Comparison of ENCODE assay signal across 20 cellular contexts in genomic region chr17:49749730-49750129, GRCh38. TPM values are rescaled to one million over a fixed set of nuclear protein-coding genes. Genes with fewer than 3 reads are reported as not detected.
DNase-seq lines count a peak whose midpoint lies in the region; ATAC-seq and TF ChIP-seq lines count a peak whose summit lies in the region.
"Had no signal": no experiment of that assay in that cellular context is flagged by ENCODE, and none has a peak within 500 bp of the region (broad histone marks: within the 10 kb centered on the region; RNA-seq: fewer than 3 reads in every experiment).

No MANE protein-coding gene starts in this region.

- H3K9me2 ChIP-seq in MM.1S (replicated peaks; ENCODE audit: insufficient read depth, low read length) = no peaks in the 10 kb centered on the region
- no peaks in the 10 kb centered on the region for H3K9me2 ChIP-seq in PC-9 (ENCODE audit: insufficient read depth)
- H3K9me2 ChIP-seq: SK-N-SH had no signal

- ATAC-seq in GM19467 (IDR thresholded peaks at IDR 0.05; ENCODE audit: unreplicated experiment) = no peak

- H3K4me1 Mint-ChIP-seq in activated T-cell treated with anti-CD3 and anti-CD28 coated beads, Interleukin-2, amount 50 U/mL, for 24 hours (ENCODE audit: low read depth) = peaks cover 85% of the 10 kb centered on the region
- peaks cover 77% of the 10 kb centered on the region for H3K4me1 Mint-ChIP-seq in activated naive CD8-positive, alpha-beta T cell treated with anti-CD3 and anti-CD28 coated beads for 36 hours

- peaks cover 39% of the 10 kb centered on the region for H3K4me1 ChIP-seq in MM.1S (ENCODE audit: low read length)
- peaks cover 59 to 100% (median 88%) of the 10 kb centered on the region in 6 donors for H3K4me1 ChIP-seq in spleen
- no peaks in the 10 kb centered on the region for H3K4me1 ChIP-seq in PC-9 (replicated peaks; ENCODE audit: insufficient read depth)
- H3K4me1 ChIP-seq: uterus had no signal

- BruUV-seq in PC-9 (replicated peaks; lab: Mats Ljungman, UMichigan) = no TSS peak

- H3K27me3 ChIP-seq in MM.1S (replicated peaks; ENCODE audit: insufficient read depth, low read length) (no peaks in the 10 kb centered on the region), spleen (replicated peaks in 1 of 7) (no peaks in the 10 kb centered on the region), PC-9 (ENCODE audit: insufficient read depth, low read depth) (no peaks in the 10 kb centered on the region)
- H3K27me3 ChIP-seq: esophagus muscularis mucosa, uterus had no signal

- H3K36me3 ChIP-seq in MM.1S (replicated peaks; ENCODE audit: insufficient read depth, low read length) (no peaks in the 10 kb centered on the region; the same call in 1 of the 2 replicates), spleen (peaks cover 0 to 16% (median 0%) of the 10 kb centered on the region in 6 donors), PC-9 (ENCODE audit: low read depth) (no peaks in the 10 kb centered on the region)
- H3K36me3 ChIP-seq: esophagus muscularis mucosa, uterus had no signal

- intact Hi-C loops in spleen (cut with DNase I; ENCODE audit: low total_unique reads) = no loop called here
- intact Hi-C loops in PC-9 (cut with micrococcal nuclease; ENCODE audit: unreplicated experiment) = no loop called here

- peaks cover 44% of the 10 kb centered on the region for H3F3A ChIP-seq in MM.1S (ENCODE audit: insufficient read depth, low read length)
- H3F3A ChIP-seq in PC-9 (ENCODE audit: insufficient read depth, low read depth) = no peaks in the 10 kb centered on the region

- H3K9me3 ChIP-seq in MM.1S (replicated peaks; ENCODE audit: insufficient read depth, low read length) = no peaks in the 10 kb centered on the region
- no peaks in the 10 kb centered on the region for H3K9me3 ChIP-seq in spleen
- no peaks in the 10 kb centered on the region for H3K9me3 ChIP-seq in PC-9 (ENCODE audit: insufficient read depth, low read depth)
- H3K9me3 ChIP-seq: esophagus muscularis mucosa, SK-N-SH, uterus had no signal

- DNase-seq in activated T-cell treated with anti-CD3 and anti-CD28 coated beads, Interleukin-2, amount 50 U/mL, for 24 hours = no peak
- no peak for DNase-seq in activated T-cell treated with anti-CD3 and anti-CD28 coated beads, Interleukin-2, amount 50 U/mL, for 48 hours
- DNase-seq in MM.1S = no peak
- DNase-seq in activated naive CD8-positive, alpha-beta T cell treated with anti-CD3 and anti-CD28 coated beads for 36 hours = no peak
- DNase-seq in spleen = no peak
- no peak for DNase-seq in PC-9
- DNase-seq in D341Med (ENCODE audit: low spot score) = no peak
- DNase-seq: anterior cingulate cortex; central memory CD4-positive, alpha-beta T cell; NCI-H187 treated with DMSO at 0.1 percent for 48 hours; RPMI8226; SK-N-SH; small intestine; stimulated activated CD4-positive, alpha-beta T cell treated with anti-CD3 and anti-CD28 coated beads, Interleukin-4, amount 100 ng/mL, for 1 hour; substantia nigra; uterus had no signal

- peak overlapping the region; percentile 92 for H3K4me2 ChIP-seq in MM.1S (ENCODE audit: low read depth, low read length)
- no peak overlapping the region for H3K4me2 ChIP-seq in PC-9
- H3K4me2 ChIP-seq: SK-N-SH had no signal

- H3K9me3 Mint-ChIP-seq in activated T-cell treated with anti-CD3 and anti-CD28 coated beads, Interleukin-2, amount 50 U/mL, for 24 hours = no peaks in the 10 kb centered on the region
- H3K9me3 Mint-ChIP-seq in activated naive CD8-positive, alpha-beta T cell treated with anti-CD3 and anti-CD28 coated beads for 36 hours = no peaks in the 10 kb centered on the region

- peaks cover 82% of the 10 kb centered on the region for H3K79me2 ChIP-seq in MM.1S (ENCODE audit: low read length)
- H3K79me2 ChIP-seq in PC-9 (ENCODE audit: low read depth) = no peaks in the 10 kb centered on the region

- H3K27ac ChIP-seq in MM.1S (ENCODE audit: low read length) = peak overlapping the region; percentile 96; the same call in 1 of the 2 replicates
- peak overlapping the region in 7 of 8 donors; percentile 14 to 95 (median 94) for H3K27ac ChIP-seq in spleen
- no peak overlapping the region for H3K27ac ChIP-seq in PC-9
- H3K27ac ChIP-seq: C4-2B, esophagus muscularis mucosa, HL-60, uterus had no signal

- no peak for TF ChIP-seq CTCF in MM.1S (IDR thresholded peaks at IDR 0.05; ENCODE audit: low read length)
- no peak for TF ChIP-seq CTCF in spleen (IDR thresholded peaks at IDR 0.05 in 8 of 11, conservative IDR thresholded peaks at IDR 0.05 in 3 of 11)
- TF ChIP-seq CTCF in PC-9 (conservative IDR thresholded peaks at IDR 0.05) = no peak

- H3K27ac Mint-ChIP-seq in activated T-cell treated with anti-CD3 and anti-CD28 coated beads, Interleukin-2, amount 50 U/mL, for 24 hours = peak overlapping the region; percentile 92
- H3K27ac Mint-ChIP-seq in activated naive CD8-positive, alpha-beta T cell treated with anti-CD3 and anti-CD28 coated beads for 36 hours = peak overlapping the region; percentile 97

- no peak overlapping the region for H3K9ac ChIP-seq in MM.1S (ENCODE audit: low read length)
- H3K9ac ChIP-seq: SK-N-SH had no signal

- CTCF ChIA-PET in PC-9 (lab: Charles Lee) = no interaction called here

- H3K4me3 Mint-ChIP-seq in activated T-cell treated with anti-CD3 and anti-CD28 coated beads, Interleukin-2, amount 50 U/mL, for 24 hours = no peak overlapping the region
- H3K4me3 Mint-ChIP-seq in activated naive CD8-positive, alpha-beta T cell treated with anti-CD3 and anti-CD28 coated beads for 36 hours = no peak overlapping the region

- H3K36me3 Mint-ChIP-seq in activated T-cell treated with anti-CD3 and anti-CD28 coated beads, Interleukin-2, amount 50 U/mL, for 24 hours (ENCODE audit: low read depth) = peaks cover 27% of the 10 kb centered on the region
- peaks cover 27% of the 10 kb centered on the region for H3K36me3 Mint-ChIP-seq in activated naive CD8-positive, alpha-beta T cell treated with anti-CD3 and anti-CD28 coated beads for 36 hours

- H3K4me3 ChIP-seq in MM.1S (ENCODE audit: low read length) (no peak overlapping the region), spleen (no peak overlapping the region), PC-9 (no peak overlapping the region)
- H3K4me3 ChIP-seq: esophagus muscularis mucosa, uterus had no signal

- TF ChIP-seq POLR2A in spleen (IDR thresholded peaks at IDR 0.05) = no peak

- H4K20me1 ChIP-seq in MM.1S (ENCODE audit: insufficient read depth, low read length) = no peaks in the 10 kb centered on the region
- no peaks in the 10 kb centered on the region for H4K20me1 ChIP-seq in PC-9 (ENCODE audit: insufficient read depth)

- POLR2A ChIA-PET in PC-9 (lab: Charles Lee; ENCODE audit: unreplicated experiment) = no interaction called here

- H2AFZ ChIP-seq in MM.1S (ENCODE audit: low read length) = no peak overlapping the region
- H2AFZ ChIP-seq in PC-9 = no peak overlapping the region

- 78 to 90% (median 82%) methylated on average over 3 of the region's 3 CpGs for WGBS in spleen, 5 donors

- no peaks in the 10 kb centered on the region for H3K27me3 Mint-ChIP-seq in activated T-cell treated with anti-CD3 and anti-CD28 coated beads, Interleukin-2, amount 50 U/mL, for 24 hours
- H3K27me3 Mint-ChIP-seq in activated naive CD8-positive, alpha-beta T cell treated with anti-CD3 and anti-CD28 coated beads for 36 hours = no peaks in the 10 kb centered on the region

RNA-seq across cellular contexts. Expression of gene FAM117A, which starts 14.2 kb away (rescaled TPM):
- 10 to 100 TPM; 16.2 to 16.4 TPM for total RNA-seq in activated naive CD8-positive, alpha-beta T cell treated with anti-CD3 and anti-CD28 coated beads for 36 hours
- total RNA-seq in spleen (10 to 100 TPM; 43.1 to 87.4 (median 47.8) TPM), PC-9 (2021) (12.7 and 15.0 TPM in 2 replicates)
- polyA plus RNA-seq in spleen = 10 to 100 TPM; 15.6 to 36.7 (median 17.5) TPM

RNA-seq across cellular contexts. Expression of gene KAT7, which starts 38.8 kb away (rescaled TPM):
- 10 to 100 TPM; 65.9 to 67.2 TPM for total RNA-seq in activated naive CD8-positive, alpha-beta T cell treated with anti-CD3 and anti-CD28 coated beads for 36 hours
- total RNA-seq in spleen (10 to 100 TPM; 38.1 to 81.2 (median 65.0) TPM), PC-9 (2021) (41.6 and 57.0 TPM in 2 replicates)
- 10 to 100 TPM in 1 of 3 donors, 1 to 10 TPM in 2; 5.9 to 11.4 (median 8.0) TPM for polyA plus RNA-seq in spleen

RNA-seq across cellular contexts. Expression of gene SLC35B1, which starts 42.0 kb away (rescaled TPM):
- total RNA-seq in activated naive CD8-positive, alpha-beta T cell treated with anti-CD3 and anti-CD28 coated beads for 36 hours = 10 to 100 TPM; 58.6 to 63.8 TPM
- total RNA-seq in spleen (10 to 100 TPM; 37.0 to 69.9 (median 48.5) TPM), PC-9 (2021) (43.5 and 44.7 TPM in 2 replicates)
- polyA plus RNA-seq in spleen = 10 to 100 TPM; 23.7 to 42.0 (median 37.5) TPM
